Comparison of ENCODE assay signal across 8 cellular contexts in genomic region chr16:87956169-87956770, GRCh38.
DNase-seq lines count a peak whose midpoint lies in the region; ATAC-seq and TF ChIP-seq lines count a peak whose summit lies in the region.

No MANE protein-coding gene starts in this region.

- H3K4me2 ChIP-seq in BLaER1 = peak overlapping the region; percentile 99

- no peaks in the 10 kb centered on the region for H3K27me3 ChIP-seq in BLaER1
- no peaks in the 10 kb centered on the region for H3K27me3 ChIP-seq in mucosa of rectum (ENCODE audit: control insufficient read depth in 2 of 2, insufficient read depth in 2 of 2, low read length in 2 of 2)

- no peak for TF ChIP-seq CTCF in choroid plexus epithelial cell (conservative IDR thresholded peaks at IDR 0.05; ENCODE audit: low read depth, low read length)

- H3K27ac Mint-ChIP-seq in stimulated activated naive CD8-positive, alpha-beta T cell treated with anti-CD3 and anti-CD28 coated beads, Interleukin-15, Interleukin-2, amounts not matched to agents 100 ng/mL and 50 ng/mL, for 24 hours = peak overlapping the region; percentile 97

- peaks cover 31% of the 10 kb centered on the region for H3K36me3 ChIP-seq in BLaER1
- H3K36me3 ChIP-seq in mucosa of rectum (ENCODE audit: control insufficient read depth in 2 of 2, insufficient read depth in 2 of 2, low read length in 2 of 2) = peaks cover 0 to 7% of the 10 kb centered on the region in 2 donors

- no peaks in the 10 kb centered on the region for H3K9me3 ChIP-seq in BLaER1
- no peaks in the 10 kb centered on the region for H3K9me3 ChIP-seq in mucosa of rectum (ENCODE audit: control insufficient read depth in 2 of 2, low read length in 2 of 2)

- no peaks in the 10 kb centered on the region for H3K27me3 Mint-ChIP-seq in stimulated activated naive CD8-positive, alpha-beta T cell treated with anti-CD3 and anti-CD28 coated beads, Interleukin-15, Interleukin-2, amounts not matched to agents 100 ng/mL and 50 ng/mL, for 24 hours

- peak overlapping the region; percentile 85 for H3K4me3 Mint-ChIP-seq in stimulated activated naive CD8-positive, alpha-beta T cell treated with anti-CD3 and anti-CD28 coated beads, Interleukin-15, Interleukin-2, amounts not matched to agents 100 ng/mL and 50 ng/mL, for 24 hours

- H3K4me3 ChIP-seq in BLaER1 (peak overlapping the region; percentile 46), choroid plexus epithelial cell (ENCODE audit: low read depth, low read length) (peak overlapping the region; percentile 46), mucosa of rectum (ENCODE audit: low read length in 2 of 2) (peak overlapping the region in 1 of 2 donors; percentile 17)

- H3K4me1 ChIP-seq in BLaER1 (peaks cover 85% of the 10 kb centered on the region), mucosa of rectum (ENCODE audit: control insufficient read depth in 2 of 2, insufficient read depth in 2 of 2, low read length in 2 of 2) (peaks cover 11 to 37% of the 10 kb centered on the region in 2 donors)

- H3K27ac ChIP-seq in BLaER1 (peak overlapping the region; percentile 76), mucosa of rectum (ENCODE audit: low read depth in 2 of 2, low read length in 2 of 2) (peak overlapping the region; percentile 74 to 77)

- peak overlapping the region; percentile 100 for H3K9ac ChIP-seq in BLaER1
- peak overlapping the region; percentile 1 to 43 for H3K9ac ChIP-seq in mucosa of rectum (ENCODE audit: low read depth in 1 of 2, low read length in 2 of 2)

- H3K9me3 Mint-ChIP-seq in stimulated activated naive CD8-positive, alpha-beta T cell treated with anti-CD3 and anti-CD28 coated beads, Interleukin-15, Interleukin-2, amounts not matched to agents 100 ng/mL and 50 ng/mL, for 24 hours = no peaks in the 10 kb centered on the region

- H3K36me3 Mint-ChIP-seq in stimulated activated naive CD8-positive, alpha-beta T cell treated with anti-CD3 and anti-CD28 coated beads, Interleukin-15, Interleukin-2, amounts not matched to agents 100 ng/mL and 50 ng/mL, for 24 hours (ENCODE audit: low read depth) = peaks cover 49% of the 10 kb centered on the region

- DNase-seq in activated CD4-positive, CD25-positive, alpha-beta regulatory T cell (lab: John Stamatoyannopoulos, UW) = peak; percentile 33 to 50 (median 41)
- DNase-seq in choroid plexus epithelial cell (ENCODE audit: low read depth) (peak; percentile 74), NCI-H1092 treated with DMSO at 0.1 percent for 48 hours (lab: John Stamatoyannopoulos, UW) (no peak)

- no peaks in the 10 kb centered on the region; the same call in 1 of the 2 replicates for H4K20me1 ChIP-seq in BLaER1

- H3K4me1 Mint-ChIP-seq in stimulated activated naive CD8-positive, alpha-beta T cell treated with anti-CD3 and anti-CD28 coated beads, Interleukin-15, Interleukin-2, amounts not matched to agents 100 ng/mL and 50 ng/mL, for 24 hours (ENCODE audit: low read depth) = peaks cover 91% of the 10 kb centered on the region

- ATAC-seq in HG02678 (IDR thresholded peaks at IDR 0.05; ENCODE audit: unreplicated experiment) (peak; percentile 37), GM19467 (IDR thresholded peaks at IDR 0.05; ENCODE audit: unreplicated experiment) (no peak)
